Comparison of ENCODE assay signal across 8 cellular contexts in genomic region chr7:7182156-7183060, GRCh38.
DNase-seq lines count a peak whose midpoint lies in the region; ATAC-seq and FAIRE-seq lines count a peak whose summit lies in the region.

TSS of gene C1GALT1 (plus strand) at chr7:7182544. CDS start at chr7:7234320, 51,776 bp downstream.

- no peaks in the 10 kb centered on the region for H3K9me3 Mint-ChIP-seq in central memory CD8-positive, alpha-beta T cell

- DNase-seq in AG20443 (ENCODE audit: low spot score) (peak; percentile 98), NCI-H345 treated with DMSO at 0.1 percent for 48 hours (lab: John Stamatoyannopoulos, UW; ENCODE audit: unreplicated experiment) (peak; percentile 88)
- peak; percentile 91 for DNase-seq in activated CD4-positive, CD25-positive, alpha-beta regulatory T cell treated with anti-CD3 and anti-CD28 coated beads, Interleukin-2, amount 50 U/mL, for 16 hours (ENCODE audit: low read depth, low spot score)
- peak; percentile 91 to 95 for DNase-seq in central memory CD8-positive, alpha-beta T cell (ENCODE audit: low spot score in 2 of 2)
- DNase-seq in stimulated activated CD4-positive, alpha-beta T cell treated with anti-CD3 and anti-CD28 coated beads, Interleukin-12 subunit alpha, Interleukin-12 subunit beta, amount 100 ng/mL, for 4 hours = peak; percentile 97

- H3K4me3 Mint-ChIP-seq in central memory CD8-positive, alpha-beta T cell = peak within 1 kb of the TSS; percentile 93

- H3K4me1 Mint-ChIP-seq in central memory CD8-positive, alpha-beta T cell = peaks cover 6% of the 10 kb centered on the region

- no peaks in the 10 kb centered on the region for H3K27me3 Mint-ChIP-seq in central memory CD8-positive, alpha-beta T cell

- FAIRE-seq in islet of Langerhans (lab: Jason Lieb, UNC) = peak; percentile 13

- peak within 1 kb of the TSS; percentile 95 for H3K27ac Mint-ChIP-seq in central memory CD8-positive, alpha-beta T cell (ENCODE audit: low read depth)

- ATAC-seq in GM19025 (IDR thresholded peaks at IDR 0.05; ENCODE audit: low read depth, unreplicated experiment) (peak; percentile 86), HG03342 (IDR thresholded peaks at IDR 0.05; ENCODE audit: unreplicated experiment) (peak; percentile 82)
- peak; percentile 84 for ATAC-seq in central memory CD8-positive, alpha-beta T cell (replicated peaks; ENCODE audit: extremely low read depth, poor library complexity, severe bottlenecking)

- H3K36me3 Mint-ChIP-seq in central memory CD8-positive, alpha-beta T cell (ENCODE audit: insufficient read depth) = peaks cover 16% of the 10 kb centered on the region

Comparison
In these comparisons a context has a peak if more than half of its experiments do, and no peak if none do; other contexts are left out.
1. Peak in every context shown above with its lines: DNase-seq and ATAC-seq.